In genomic region chr17:39660011-39660360, GRCh38 we compare ENCODE assay signal across 18 cellular contexts. TPM values are rescaled to one million over a fixed set of nuclear protein-coding genes. Genes with fewer than 3 reads are reported as not detected.
DNase-seq lines count a peak whose midpoint lies in the region; ATAC-seq and TF ChIP-seq lines count a peak whose summit lies in the region.
"Had no signal": no experiment of that assay in that cellular context is flagged by ENCODE, and none has a peak within 500 bp of the region (broad histone marks: within the 10 kb centered on the region; RNA-seq: fewer than 3 reads in every experiment).

No MANE protein-coding gene starts in this region.

- no peaks in the 10 kb centered on the region for H3K79me2 ChIP-seq in parathyroid adenoma

- ATAC-seq in Right ventricle myocardium inferior (no peak), upper lobe of right lung (no peak), GM21515 (IDR thresholded peaks at IDR 0.05; ENCODE audit: unreplicated experiment) (no peak)
- ATAC-seq: activated T-cell treated with anti-CD3 and anti-CD28 coated beads, Interleukin-2, amount 50 U/mL, for 72 hours had no signal

- H3K27ac ChIP-seq in right atrium auricular region (peak overlapping the region; percentile 89 to 96), cingulate gyrus (ENCODE audit: low read depth, low read length) (peak overlapping the region; percentile 83), parathyroid adenoma (peak overlapping the region; percentile 29), upper lobe of right lung (peak overlapping the region; percentile 80)
- H3K27ac ChIP-seq: thoracic aorta had no signal

- no peak overlapping the region for H2AFZ ChIP-seq in parathyroid adenoma

- H3K9me3 ChIP-seq in right atrium auricular region: no peaks in the 10 kb centered on the region
- H3K9me3 ChIP-seq in parathyroid adenoma (ENCODE audit: control insufficient read depth, low read length): no peaks in the 10 kb centered on the region
- H3K9me3 ChIP-seq in upper lobe of right lung: no peaks in the 10 kb centered on the region
- H3K9me3 ChIP-seq: thoracic aorta had no signal

- H3K4me2 ChIP-seq in parathyroid adenoma (ENCODE audit: low read length): no peak overlapping the region

- TF ChIP-seq CTCF in right atrium auricular region (IDR thresholded peaks at IDR 0.05) (no peak), parathyroid adenoma (IDR thresholded peaks at IDR 0.05) (no peak), upper lobe of right lung (IDR thresholded peaks at IDR 0.05) (no peak)

- no peak overlapping the region for H3K9ac ChIP-seq in parathyroid adenoma

- peak overlapping the region in 1 of 2 donors; percentile 17 for H3K4me3 ChIP-seq in right atrium auricular region
- no peak overlapping the region for H3K4me3 ChIP-seq in parathyroid adenoma (ENCODE audit: low read depth, low read length)
- H3K4me3 ChIP-seq in upper lobe of right lung: peak overlapping the region; percentile 19
- H3K4me3 ChIP-seq: thoracic aorta had no signal

- intact Hi-C loops in Right ventricle myocardium inferior (cut with DNase I) (loop anchor here (5.0 kb wide), 1 partner anchor 92 kb away; no protein-coding TSS in a partner anchor), upper lobe of right lung (cut with DNase I) (no loop called here)

- no peak for DNase-seq in right atrium auricular region (ENCODE audit: low spot score)
- DNase-seq in Right ventricle myocardium inferior (ENCODE audit: missing footprints): no peak
- DNase-seq in upper lobe of right lung: no peak
- no peak for DNase-seq in cortex of kidney (lab: John Stamatoyannopoulos, UW)
- no peak for DNase-seq in activated CD4-positive, alpha-beta T cell treated with anti-CD3 and anti-CD28 coated beads for 48 hours
- DNase-seq: activated CD4-positive, alpha-beta T cell treated with anti-CD3 and anti-CD28 coated beads, Interleukin-2, amount 50 U/mL, for 48 hours; activated T-cell treated with anti-CD3 and anti-CD28 coated beads, Interleukin-2, amount 50 U/mL, for 72 hours; effector memory CD4-positive, alpha-beta T cell; GF-D8; mesendoderm; NCI-H1048; NCI-H2171; SHP77 treated with DMSO at 0.1 percent for 48 hours; T1000 had no signal

- H3K27me3 ChIP-seq in right atrium auricular region: no peaks in the 10 kb centered on the region
- no peaks in the 10 kb centered on the region for H3K27me3 ChIP-seq in parathyroid adenoma (ENCODE audit: control insufficient read depth, insufficient read depth, low read length)
- no peaks in the 10 kb centered on the region for H3K27me3 ChIP-seq in upper lobe of right lung

- peaks cover 25% of the 10 kb centered on the region for H3K36me3 ChIP-seq in right atrium auricular region
- H3K36me3 ChIP-seq in parathyroid adenoma (ENCODE audit: control insufficient read depth, insufficient read depth, low read length): no peaks in the 10 kb centered on the region
- peaks cover 54% of the 10 kb centered on the region for H3K36me3 ChIP-seq in upper lobe of right lung

- H3K4me1 ChIP-seq in right atrium auricular region (peaks cover 0 to 73% of the 10 kb centered on the region in 2 donors), parathyroid adenoma (peaks cover 26% of the 10 kb centered on the region), upper lobe of right lung (peaks cover 43% of the 10 kb centered on the region)

RNA-seq across cellular contexts. Expression of gene TCAP, which starts 5.2 kb away (rescaled TPM):
- total RNA-seq in right atrium auricular region: 1,000 to 10,000 TPM; 3,380 to 5,284 TPM
- total RNA-seq in Right ventricle myocardium inferior: 5,286 TPM
- total RNA-seq in upper lobe of right lung: 5.3 TPM

RNA-seq across cellular contexts. Expression of gene PNMT, which starts 8.3 kb away (rescaled TPM):
- 10 to 100 TPM; 14.9 to 26.2 TPM for total RNA-seq in right atrium auricular region
- total RNA-seq in Right ventricle myocardium inferior: 5.1 TPM
- 4.3 TPM for total RNA-seq in upper lobe of right lung

RNA-seq across cellular contexts. Expression of gene STARD3, which starts 23.0 kb away (rescaled TPM):
- total RNA-seq in right atrium auricular region: 10 to 100 TPM; 18.5 to 22.2 TPM
- 21.4 TPM for total RNA-seq in Right ventricle myocardium inferior
- total RNA-seq in upper lobe of right lung: 78.2 TPM

RNA-seq across cellular contexts. Expression of gene PGAP3, which starts 27.9 kb away (rescaled TPM):
- total RNA-seq in right atrium auricular region (10 to 100 TPM; 14.0 to 21.6 TPM), Right ventricle myocardium inferior (10.4 TPM), upper lobe of right lung (24.5 TPM)

RNA-seq across cellular contexts. Expression of gene PPP1R1B, which starts 33.2 kb away (rescaled TPM):
- total RNA-seq in right atrium auricular region (1 to 10 TPM in 1 of 2 donors, not detected in 1; 6.7 TPM), Right ventricle myocardium inferior (0.89 TPM), upper lobe of right lung (25.1 TPM)
- total RNA-seq: activated T-cell treated with anti-CD3 and anti-CD28 coated beads, Interleukin-2, amount 50 U/mL, for 72 hours had no signal

Comparison
In these comparisons a context has a peak if more than half of its experiments do, and no peak if none do; other contexts are left out.
1. H3K27ac ChIP-seq: peak in every context shown above with its lines; median percentile 92 in right atrium auricular region; 83 in cingulate gyrus; 80 in upper lobe of right lung; 29 in parathyroid adenoma.
2. RNA of gene TCAP, which starts 5.2 kb away (total RNA-seq): 5,286 TPM in Right ventricle myocardium inferior (single experiment) and 3,380 to 5,284 TPM in right atrium auricular region; 5.3 TPM in upper lobe of right lung (single experiment); every median in the first group is over 100 times any median in the second.